In genomic region chr14:78007160-78007559, GRCh38 we compare ENCODE assay signal across 1 cellular context.
TF ChIP-seq lines count a peak whose summit lies in the region.

No MANE protein-coding gene starts in this region.

TF ChIP-seq in K562, 482 proteins besides CTCF, POLR2A, EP300 and RAD21 (continued from another document):
- TF ChIP-seq TAF1 (IDR thresholded peaks at IDR 0.05; ENCODE audit: control insufficient read depth, extremely low read depth, insufficient read depth, low read length, severe bottlenecking) = no peak
- no peak for TF ChIP-seq FIP1L1 (IDR thresholded peaks at IDR 0.05; ENCODE audit: low read depth, low read length, poor library complexity, severe bottlenecking)
- TF ChIP-seq ZFX (CRISPR knock-in tag; IDR thresholded peaks at IDR 0.05) = no peak
- TF ChIP-seq SP2 (IDR thresholded peaks at IDR 0.05; ENCODE audit: extremely low read depth, low read depth, low read length, poor library complexity, severe bottlenecking) = no peak
